Comparison of ENCODE assay signal across 16 cellular contexts in genomic region chr1:6351480-6352137, GRCh38. TPM values are rescaled to one million over a fixed set of nuclear protein-coding genes. Genes with fewer than 3 reads are reported as not detected.
DNase-seq lines count a peak whose midpoint lies in the region; ATAC-seq and TF ChIP-seq lines count a peak whose summit lies in the region.
"Had no signal": no experiment of that assay in that cellular context is flagged by ENCODE, and none has a peak within 500 bp of the region (broad histone marks: within the 10 kb centered on the region; RNA-seq: fewer than 3 reads in every experiment).

No MANE protein-coding gene starts in this region.

- H3K4me3 ChIP-seq in LNCaP clone FGC (ENCODE audit: low read depth, low read length) (no peak overlapping the region), smooth muscle cell (no peak overlapping the region)
- H3K4me3 ChIP-seq: dorsolateral prefrontal cortex, lung, thoracic aorta had no signal

- peaks cover 9% of the 10 kb centered on the region for H3K36me3 Mint-ChIP-seq in activated T-helper 2 cell treated with anti-CD3 and anti-CD28 coated beads, Interferon-gamma antibody, Interleukin-2, Interleukin-4, amounts not matched to agents 10 μg/mL and 5 μg/mL and 100 μg/mL, durations not matched to agents 14 hours and 24 hours and 36 hours (ENCODE audit: low read depth)
- H3K36me3 Mint-ChIP-seq: CD4-positive, CD25-positive, alpha-beta regulatory T cell had no signal

- peaks cover 59% of the 10 kb centered on the region for H4K20me1 ChIP-seq in smooth muscle cell (ENCODE audit: low read depth)

- H3K9ac ChIP-seq in smooth muscle cell (ENCODE audit: low read depth): no peak overlapping the region

- no peaks in the 10 kb centered on the region for H3K9me3 Mint-ChIP-seq in activated T-helper 2 cell treated with anti-CD3 and anti-CD28 coated beads, Interferon-gamma antibody, Interleukin-2, Interleukin-4, amounts not matched to agents 10 μg/mL and 5 μg/mL and 100 μg/mL, durations not matched to agents 14 hours and 24 hours and 36 hours
- H3K9me3 Mint-ChIP-seq: CD4-positive, CD25-positive, alpha-beta regulatory T cell had no signal

- no peaks in the 10 kb centered on the region for H3K9me3 ChIP-seq in smooth muscle cell (replicated peaks; ENCODE audit: low read depth)
- H3K9me3 ChIP-seq: thoracic aorta had no signal

- H3K36me3 ChIP-seq in smooth muscle cell (ENCODE audit: low read depth): no peaks in the 10 kb centered on the region
- H3K36me3 ChIP-seq: thoracic aorta had no signal

- intact Hi-C loops in activated T-helper 2 cell treated with anti-CD3 and anti-CD28 coated beads, Interferon-gamma antibody, Interleukin-2, Interleukin-4, amounts not matched to agents 10 μg/mL and 5 μg/mL and 100 μg/mL, durations not matched to agents 14 hours and 24 hours and 36 hours (cut with micrococcal nuclease): no loop called here

- ATAC-seq in HG03442 (IDR thresholded peaks at IDR 0.05; ENCODE audit: unreplicated experiment) (no peak), HG02885 (IDR thresholded peaks at IDR 0.05; ENCODE audit: poor library complexity, unreplicated experiment) (no peak)

- no peak overlapping the region for H2AFZ ChIP-seq in smooth muscle cell (ENCODE audit: low read depth)

- no peaks in the 10 kb centered on the region for H3K79me2 ChIP-seq in smooth muscle cell (ENCODE audit: low read depth)

- H3K27ac ChIP-seq in smooth muscle cell (ENCODE audit: low read depth): no peak overlapping the region
- H3K27ac ChIP-seq: thoracic aorta had no signal

- H3F3A ChIP-seq in smooth muscle cell (ENCODE audit: low read depth): no peaks in the 10 kb centered on the region

- no peaks in the 10 kb centered on the region for H3K4me1 ChIP-seq in smooth muscle cell (ENCODE audit: low read depth)

- no peaks in the 10 kb centered on the region for H3K27me3 Mint-ChIP-seq in activated T-helper 2 cell treated with anti-CD3 and anti-CD28 coated beads, Interferon-gamma antibody, Interleukin-2, Interleukin-4, amounts not matched to agents 10 μg/mL and 5 μg/mL and 100 μg/mL, durations not matched to agents 14 hours and 24 hours and 36 hours (ENCODE audit: low read depth)
- H3K27me3 Mint-ChIP-seq: CD4-positive, CD25-positive, alpha-beta regulatory T cell; progenitor cell of endocrine pancreas had no signal

- H3K4me3 Mint-ChIP-seq in activated T-helper 2 cell treated with anti-CD3 and anti-CD28 coated beads, Interferon-gamma antibody, Interleukin-2, Interleukin-4, amounts not matched to agents 10 μg/mL and 5 μg/mL and 100 μg/mL, durations not matched to agents 14 hours and 24 hours and 36 hours (ENCODE audit: low read depth): no peak overlapping the region

- H3K4me1 Mint-ChIP-seq in activated T-helper 2 cell treated with anti-CD3 and anti-CD28 coated beads, Interferon-gamma antibody, Interleukin-2, Interleukin-4, amounts not matched to agents 10 μg/mL and 5 μg/mL and 100 μg/mL, durations not matched to agents 14 hours and 24 hours and 36 hours (ENCODE audit: low read depth): peaks cover 19% of the 10 kb centered on the region

- 97% methylated on average over 15 of the region's 15 CpGs for WGBS in smooth muscle cell (ENCODE audit: low lambda C conversion rate)

- H3K4me2 ChIP-seq in smooth muscle cell: no peak overlapping the region

- H3K27ac Mint-ChIP-seq in activated T-helper 2 cell treated with anti-CD3 and anti-CD28 coated beads, Interferon-gamma antibody, Interleukin-2, Interleukin-4, amounts not matched to agents 10 μg/mL and 5 μg/mL and 100 μg/mL, durations not matched to agents 14 hours and 24 hours and 36 hours: peak overlapping the region; percentile 38
- H3K27ac Mint-ChIP-seq: CD4-positive, CD25-positive, alpha-beta regulatory T cell; progenitor cell of endocrine pancreas had no signal

- no peaks in the 10 kb centered on the region for H3K27me3 ChIP-seq in smooth muscle cell (ENCODE audit: low read depth)
- H3K27me3 ChIP-seq: dorsolateral prefrontal cortex had no signal

- DNase-seq in COR-L47 (lab: John Stamatoyannopoulos, UW) (peak; percentile 73), LNCaP clone FGC (ENCODE audit: low read depth) (peak; percentile 56), lung microvascular endothelial cell (ENCODE audit: low read depth in 2 of 2) (peak; percentile 21 to 65), NCI-H82 (lab: John Stamatoyannopoulos, UW) (no peak), smooth muscle cell (lab: John Stamatoyannopoulos, UW; ENCODE audit: unreplicated experiment) (no peak)
- no peak for DNase-seq in activated T-helper 2 cell treated with anti-CD3 and anti-CD28 coated beads, Interferon-gamma antibody, Interleukin-2, Interleukin-4, amounts not matched to agents 10 μg/mL and 5 μg/mL and 100 μg/mL, durations not matched to agents 14 hours and 24 hours and 36 hours (ENCODE audit: low spot score)
- DNase-seq: activated CD4-positive, alpha-beta T cell treated with anti-CD3 and anti-CD28 coated beads for 48 hours; activated naive CD4-positive, alpha-beta T cell; CD4-positive, CD25-positive, alpha-beta regulatory T cell; NCI-H1930 had no signal

- TF ChIP-seq CTCF in LNCaP clone FGC (IDR thresholded peaks at IDR 0.05; ENCODE audit: control insufficient read depth, extremely low read depth, insufficient read depth) (no peak), smooth muscle cell (IDR thresholded peaks at IDR 0.05; ENCODE audit: borderline replicate concordance, insufficient read depth, poor library complexity, severe bottlenecking) (no peak)

RNA-seq across cellular contexts. Expression of gene ACOT7, which starts 42.0 kb away (rescaled TPM):
- total RNA-seq in activated T-helper 2 cell treated with anti-CD3 and anti-CD28 coated beads, Interferon-gamma antibody, Interleukin-2, Interleukin-4, amounts not matched to agents 10 μg/mL and 5 μg/mL and 100 μg/mL, durations not matched to agents 14 hours and 24 hours and 36 hours: 128 and 132 TPM in 2 replicates
- 10.7 and 25.1 TPM in 2 replicates for total RNA-seq in lung microvascular endothelial cell
- total RNA-seq in smooth muscle cell: 16.4 and 19.5 TPM in 2 replicates
- polyA plus RNA-seq in smooth muscle cell: 53.6 and 53.8 TPM in 2 replicates

Comparison
In these comparisons a context has a peak if more than half of its experiments do, and no peak if none do; other contexts are left out.
1. DNase-seq: peak in COR-L47 (single experiment), LNCaP clone FGC (single experiment) and lung microvascular endothelial cell (2 of 2); none in activated T-helper 2 cell treated with anti-CD3 and anti-CD28 coated beads, Interferon-gamma antibody, Interleukin-2, Interleukin-4, amounts not matched to agents 10 μg/mL and 5 μg/mL and 100 μg/mL, durations not matched to agents 14 hours and 24 hours and 36 hours (single experiment), NCI-H82 (single experiment) and smooth muscle cell (single experiment).